In the genomic region with DNA sequence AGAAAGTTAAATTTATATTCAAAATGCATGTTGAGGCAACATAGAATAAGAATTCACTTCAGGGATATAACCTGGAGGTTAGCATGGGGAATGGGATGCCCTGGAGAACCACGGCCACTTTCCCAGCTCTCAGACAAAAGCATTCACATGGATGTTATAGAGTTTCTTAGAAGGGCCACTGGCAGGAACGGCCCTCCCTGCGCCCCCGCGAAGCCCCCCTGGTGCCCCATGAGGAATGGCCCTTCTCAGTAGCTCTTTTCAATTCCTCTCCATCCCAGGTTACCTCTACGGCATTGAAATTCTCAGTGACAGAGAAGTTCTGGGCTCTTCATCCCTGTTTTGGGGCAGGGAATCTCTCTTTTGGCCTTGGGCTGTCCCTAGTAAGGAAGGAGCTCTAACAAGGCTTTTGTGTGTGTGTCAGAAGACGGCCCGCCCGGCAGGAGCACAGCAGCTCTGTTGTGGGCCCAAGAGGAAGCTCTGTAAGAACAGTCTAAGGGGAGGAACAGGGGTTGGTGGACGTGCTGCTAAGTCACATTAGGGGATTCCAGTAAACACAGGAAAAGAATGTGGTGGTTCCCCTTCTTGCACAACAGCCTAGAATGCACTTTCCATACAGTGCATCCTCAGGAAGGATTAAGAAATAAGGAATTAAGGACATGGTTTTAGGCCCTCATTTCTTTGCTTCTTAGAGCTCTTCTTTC, we compare ENCODE assay signal across 10 cellular contexts.
A peak's percentile ranks its signal among the peaks of the same experiment; 100 is the strongest.
DNase-seq lines count a peak whose midpoint lies in the region; ATAC-seq and TF ChIP-seq lines count a peak whose summit lies in the region.
"Had no signal": no experiment of that assay in that cellular context is flagged by ENCODE, and none has a peak within 500 bp of the region (broad histone marks: within the 10 kb centered on the region; RNA-seq: fewer than 3 reads in every experiment).

No MANE protein-coding gene starts in this region.

- TF ChIP-seq CTCF in OCI-LY3 (IDR thresholded peaks at IDR 0.05; ENCODE audit: low read depth, low read length), result no peak
- TF ChIP-seq CTCF in osteoblast (IDR thresholded peaks at IDR 0.05; ENCODE audit: extremely low read depth, low read depth, low read length), result no peak

- peak; percentile 45 for DNase-seq in Caki2 (ENCODE audit: low read depth)
- DNase-seq in fibroblast of the conjunctiva (ENCODE audit: low read depth), result peak; percentile 39
- DNase-seq in osteoblast (ENCODE audit: insufficient read length, low spot score, missing footprints), result no peak
- no peak for DNase-seq in COR-L47 (lab: John Stamatoyannopoulos, UW)
- no peak for DNase-seq in stimulated activated CD4-positive, alpha-beta T cell treated with anti-CD3 and anti-CD28 coated beads, Interleukin-2, amount 100 ng/mL, for 48 hours
- DNase-seq in HAP-1 (ENCODE audit: low spot score in 2 of 2), result no peak
- DNase-seq: activated CD8-positive, alpha-beta memory T cell treated with anti-CD3 and anti-CD28 coated beads, Interleukin-2, amount 10 ng/mL, durations not matched to agents 7 days and 5 days; NCI-H526 treated with DMSO at 0.1 percent for 48 hours had no signal

- H3K4me2 ChIP-seq in OCI-LY3 (ENCODE audit: low read length) (peak overlapping the region; percentile 67), osteoblast (ENCODE audit: insufficient read depth, low read length) (no peak overlapping the region)

- 0 out of 2 replicates have a peak overlapping the region, but pooled peaks have one; percentile 36 for H2AFZ ChIP-seq in OCI-LY3 (ENCODE audit: low read depth, low read length)
- peak overlapping the region; percentile 61 for H2AFZ ChIP-seq in osteoblast (ENCODE audit: low read length)

- H3K36me3 ChIP-seq in OCI-LY3 (replicated peaks; ENCODE audit: low read depth, low read length) (no peaks in the 10 kb centered on the region), osteoblast (ENCODE audit: insufficient read depth, low read length) (no peaks in the 10 kb centered on the region), HAP-1 (replicated peaks) (no peaks in the 10 kb centered on the region)

- peak overlapping the region; percentile 42 for H3K4me3 ChIP-seq in OCI-LY3 (ENCODE audit: low read length)
- H3K4me3 ChIP-seq in osteoblast (ENCODE audit: insufficient read depth, low read length), result no peak overlapping the region
- H3K4me3 ChIP-seq in HAP-1, result no peak overlapping the region

- H3K27ac ChIP-seq in OCI-LY3 (ENCODE audit: low read length), result peak overlapping the region; percentile 71
- no peak overlapping the region for H3K27ac ChIP-seq in osteoblast (ENCODE audit: low read depth, low read length)

- H3K9me3 ChIP-seq in OCI-LY3 (ENCODE audit: insufficient read depth, low read length) (no peaks in the 10 kb centered on the region), osteoblast (ENCODE audit: low read depth, low read length) (no peaks in the 10 kb centered on the region), HAP-1 (no peaks in the 10 kb centered on the region)

- peak overlapping the region; percentile 51; the same call in 1 of the 2 replicates for H3K9ac ChIP-seq in OCI-LY3 (ENCODE audit: low read length)

- in situ Hi-C loops in Caki2 (cut with HindIII; ENCODE audit: low pct_unique_long_range_greater_than_20kb, low sequenced_read_pairs), result no loop called here
- in situ Hi-C loops in HAP-1 (cut with MboI; ENCODE audit: low sequenced_read_pairs), result no loop called here

- ATAC-seq in HG02798 (IDR thresholded peaks at IDR 0.05; ENCODE audit: poor library complexity, unreplicated experiment), result no peak
- ATAC-seq: activated CD8-positive, alpha-beta memory T cell treated with anti-CD3 and anti-CD28 coated beads, Interleukin-2, amount 10 ng/mL, durations not matched to agents 7 days and 5 days had no signal

- H3K4me1 ChIP-seq in OCI-LY3 (ENCODE audit: low read length) (peaks cover 71% of the 10 kb centered on the region), osteoblast (ENCODE audit: insufficient read depth, low read length) (peaks cover 4% of the 10 kb centered on the region), HAP-1 (no peaks in the 10 kb centered on the region)

- no peaks in the 10 kb centered on the region for H4K20me1 ChIP-seq in OCI-LY3 (ENCODE audit: insufficient read depth, low read length)
- no peaks in the 10 kb centered on the region for H4K20me1 ChIP-seq in osteoblast (ENCODE audit: insufficient read depth, low read length)

- H3K27me3 ChIP-seq in OCI-LY3 (ENCODE audit: low read depth, low read length) (no peaks in the 10 kb centered on the region), osteoblast (ENCODE audit: insufficient read depth, low read length) (peaks cover 2% of the 10 kb centered on the region), HAP-1 (ENCODE audit: low read depth) (no peaks in the 10 kb centered on the region)

- H3K79me2 ChIP-seq in OCI-LY3 (ENCODE audit: low read length), result peaks cover 5% of the 10 kb centered on the region; the same call in 1 of the 2 replicates
- H3K79me2 ChIP-seq in osteoblast (ENCODE audit: insufficient read depth, low read length), result no peaks in the 10 kb centered on the region

Comparison
In these comparisons a context has a peak if more than half of its experiments do, and no peak if none do; other contexts are left out.
1. DNase-seq: peak in Caki2 (single experiment) and fibroblast of the conjunctiva (single experiment); none in osteoblast (single experiment), COR-L47 (single experiment), stimulated activated CD4-positive, alpha-beta T cell treated with anti-CD3 and anti-CD28 coated beads, Interleukin-2, amount 100 ng/mL, for 48 hours (0 of 2) and HAP-1 (0 of 2).